ENCODE assay signal across 8 cellular contexts in genomic region chr10:103053659-103054581, GRCh38.
DNase-seq lines count a peak whose midpoint lies in the region; ATAC-seq and TF ChIP-seq lines count a peak whose summit lies in the region.

No MANE protein-coding gene starts in this region.

- H3K36me3 ChIP-seq in DND-41 (ENCODE audit: insufficient read depth, low read length) (no peaks in the 10 kb centered on the region; the same call in 1 of the 2 replicates), mesenchymal stem cell (ENCODE audit: control insufficient read depth in 1 of 2, insufficient read depth in 2 of 2, low read depth in 1 of 2, low read length in 2 of 2) (peaks cover 0 to 5% of the 10 kb centered on the region in 2 experiments)

- H3K9me3 ChIP-seq in DND-41 (ENCODE audit: insufficient read depth, low read length, severe bottlenecking) = no peaks in the 10 kb centered on the region
- no peaks in the 10 kb centered on the region for H3K9me3 ChIP-seq in mesenchymal stem cell (ENCODE audit: control insufficient read depth, low read length)

- H3K27ac ChIP-seq in DND-41 (ENCODE audit: low read length) (peak overlapping the region; percentile 68), mesenchymal stem cell (ENCODE audit: low read length, poor library complexity, severe bottlenecking) (no peak overlapping the region)

- H4K8ac ChIP-seq in mesenchymal stem cell (ENCODE audit: low read length) = no peak overlapping the region

- H4K91ac ChIP-seq in mesenchymal stem cell (ENCODE audit: low read length) = no peak overlapping the region

- CTCF ChIA-PET in activated CD4-positive, alpha-beta memory T cell treated with anti-CD3 and anti-CD28 coated beads, Interleukin-2, amount 10 ng/mL, durations not matched to agents 7 days and 5 days (lab: Charles Lee) = interaction anchor here (1.0 to 3.6 kb wide), 6 partner anchors 10 to 191 kb away, joined by 3 to 38 read pairs (median 4); partner anchors contain the start of gene CNNM2

- no peaks in the 10 kb centered on the region for H3K79me2 ChIP-seq in DND-41 (ENCODE audit: insufficient read depth, low read length)

- H3K14ac ChIP-seq in mesenchymal stem cell (ENCODE audit: low read length in 2 of 2) = no peak overlapping the region

- H3K4me3 Mint-ChIP-seq in activated CD4-positive, alpha-beta memory T cell treated with anti-CD3 and anti-CD28 coated beads, Interleukin-2, amount 10 ng/mL, durations not matched to agents 7 days and 5 days = peak overlapping the region; percentile 71

- H3K4me2 ChIP-seq in DND-41 (ENCODE audit: insufficient read depth, low read length) = peak overlapping the region; percentile 84
- peak overlapping the region; percentile 23 for H3K4me2 ChIP-seq in mesenchymal stem cell (ENCODE audit: low read length, poor library complexity, severe bottlenecking)

- H3K23ac ChIP-seq in mesenchymal stem cell (ENCODE audit: low read length in 2 of 2) = no peak overlapping the region

- H3K4me3 ChIP-seq in DND-41 (ENCODE audit: low read depth in 1 of 2, low read length in 2 of 2) = peak overlapping the region; percentile 10 to 61; a peak in 3 of 4 replicates
- no peak overlapping the region for H3K4me3 ChIP-seq in LNCaP clone FGC (ENCODE audit: low read depth, low read length)
- H3K4me3 ChIP-seq in mesenchymal stem cell (ENCODE audit: insufficient read depth in 1 of 2, low read depth in 1 of 2, low read length in 2 of 2) = peak overlapping the region in 1 of 2 experiments; percentile 77

- H2BK15ac ChIP-seq in mesenchymal stem cell (ENCODE audit: low read depth, poor library complexity, severe bottlenecking) = no peak overlapping the region

- H3K36me3 Mint-ChIP-seq in activated CD4-positive, alpha-beta memory T cell treated with anti-CD3 and anti-CD28 coated beads, Interleukin-2, amount 10 ng/mL, durations not matched to agents 7 days and 5 days (ENCODE audit: low read depth) = no peaks in the 10 kb centered on the region

- peaks cover 27% of the 10 kb centered on the region for H3K4me1 Mint-ChIP-seq in activated CD4-positive, alpha-beta memory T cell treated with anti-CD3 and anti-CD28 coated beads, Interleukin-2, amount 10 ng/mL, durations not matched to agents 7 days and 5 days

- TF ChIP-seq CTCF in DND-41 (IDR thresholded peaks at IDR 0.05; ENCODE audit: borderline replicate concordance, extremely low read depth, low read length, poor library complexity, severe bottlenecking) (peak; percentile 51), LNCaP clone FGC (IDR thresholded peaks at IDR 0.05; ENCODE audit: control insufficient read depth, extremely low read depth, insufficient read depth) (peak; percentile 43)

- H2AK5ac ChIP-seq in mesenchymal stem cell (ENCODE audit: low read length, severe bottlenecking) = no peak overlapping the region

- peak overlapping the region; percentile 49 for H3K9ac ChIP-seq in DND-41 (ENCODE audit: low read depth, low read length)
- H3K9ac ChIP-seq in mesenchymal stem cell (ENCODE audit: low read length) = peak overlapping the region; percentile 85

- H3K27ac Mint-ChIP-seq in activated CD4-positive, alpha-beta memory T cell treated with anti-CD3 and anti-CD28 coated beads, Interleukin-2, amount 10 ng/mL, durations not matched to agents 7 days and 5 days = peak overlapping the region; percentile 77

- ATAC-seq in DND-41 (ENCODE audit: insufficient read depth, low read depth) (peak; percentile 91), GM21529 (IDR thresholded peaks at IDR 0.05; ENCODE audit: unreplicated experiment) (peak; percentile 74)

- no peak overlapping the region for H3K4ac ChIP-seq in mesenchymal stem cell (ENCODE audit: low read depth in 1 of 2, low read length in 2 of 2)

- no peak overlapping the region for H2BK5ac ChIP-seq in mesenchymal stem cell (ENCODE audit: low read depth, low read length, poor library complexity, severe bottlenecking)

- no peak overlapping the region for H2BK120ac ChIP-seq in mesenchymal stem cell (ENCODE audit: low read depth, low read length)

- no peaks in the 10 kb centered on the region for H3K9me3 Mint-ChIP-seq in activated CD4-positive, alpha-beta memory T cell treated with anti-CD3 and anti-CD28 coated beads, Interleukin-2, amount 10 ng/mL, durations not matched to agents 7 days and 5 days

- no peak overlapping the region for H2BK12ac ChIP-seq in mesenchymal stem cell (ENCODE audit: low read length in 2 of 2)

- peak; percentile 78 for DNase-seq in DND-41
- no peak for DNase-seq in LNCaP clone FGC (ENCODE audit: low read depth)
- DNase-seq in activated CD4-positive, alpha-beta memory T cell treated with anti-CD3 and anti-CD28 coated beads, Interleukin-2, amount 10 ng/mL, durations not matched to agents 7 days and 5 days = peak; percentile 69
- DNase-seq in effector CD4-positive, alpha-beta T cell = peak; percentile 17
- peak; percentile 73 for DNase-seq in mesenchymal stem cell
- peak; percentile 15 to 21 for DNase-seq in stimulated activated CD8-positive, alpha-beta memory T cell treated with anti-CD3 and anti-CD28 coated beads, Interleukin-4, amount 100 ng/mL, for 1 hour (ENCODE audit: low read depth in 2 of 2, low spot score in 1 of 2)
- no peak for DNase-seq in NCI-H2081 treated with DMSO at 0.1 percent for 48 hours (lab: John Stamatoyannopoulos, UW)

- H4K20me1 ChIP-seq in DND-41 (ENCODE audit: insufficient read depth, low read length) = no peaks in the 10 kb centered on the region

- no peak overlapping the region for H3K18ac ChIP-seq in mesenchymal stem cell (ENCODE audit: low read depth in 1 of 2, low read length in 2 of 2)

- H2AFZ ChIP-seq in DND-41 (ENCODE audit: low read depth, low read length) = peak overlapping the region; percentile 64
- no peak overlapping the region for H2AFZ ChIP-seq in mesenchymal stem cell (ENCODE audit: low read depth, low read length)

- H3K27me3 Mint-ChIP-seq in activated CD4-positive, alpha-beta memory T cell treated with anti-CD3 and anti-CD28 coated beads, Interleukin-2, amount 10 ng/mL, durations not matched to agents 7 days and 5 days = no peaks in the 10 kb centered on the region

- WGBS in mesenchymal stem cell = 64% methylated on average over 20 of the region's 20 CpGs

- no peaks in the 10 kb centered on the region for H3K79me1 ChIP-seq in mesenchymal stem cell (replicated peaks; ENCODE audit: low read length, poor library complexity, severe bottlenecking)

- H3K27me3 ChIP-seq in DND-41 (ENCODE audit: insufficient read depth, low read length, poor library complexity) = no peaks in the 10 kb centered on the region
- H3K27me3 ChIP-seq in mesenchymal stem cell (ENCODE audit: control insufficient read depth in 1 of 2, insufficient read depth in 1 of 2, low read length in 2 of 2) = no peaks in the 10 kb centered on the region

- POLR2A ChIA-PET in activated CD4-positive, alpha-beta memory T cell treated with anti-CD3 and anti-CD28 coated beads, Interleukin-2, amount 10 ng/mL, durations not matched to agents 7 days and 5 days (lab: Charles Lee) = interaction anchor here (0.5 to 1.1 kb wide), 6 partner anchors 11 to 551 kb away, joined by 3 to 4 read pairs (median 3); no protein-coding TSS in a partner anchor

- peaks cover 27% of the 10 kb centered on the region for H3K4me1 ChIP-seq in DND-41 (ENCODE audit: insufficient read depth, low read length)
- peaks cover 1% of the 10 kb centered on the region for H3K4me1 ChIP-seq in mesenchymal stem cell (ENCODE audit: control insufficient read depth, insufficient read depth, low read depth, low read length)

Comparison
In these comparisons a context has a peak if more than half of its experiments do, and no peak if none do; other contexts are left out.
1. DNase-seq: peak in DND-41 (single experiment), activated CD4-positive, alpha-beta memory T cell treated with anti-CD3 and anti-CD28 coated beads, Interleukin-2, amount 10 ng/mL, durations not matched to agents 7 days and 5 days (single experiment), effector CD4-positive, alpha-beta T cell (single experiment), mesenchymal stem cell (single experiment) and stimulated activated CD8-positive, alpha-beta memory T cell treated with anti-CD3 and anti-CD28 coated beads, Interleukin-4, amount 100 ng/mL, for 1 hour (2 of 2); none in LNCaP clone FGC (single experiment) and NCI-H2081 treated with DMSO at 0.1 percent for 48 hours (single experiment).